ENCODE assay signal across 8 cellular contexts in genomic region chr7:149028346-149029109, GRCh38. TPM values are rescaled to one million over a fixed set of nuclear protein-coding genes. Genes with fewer than 3 reads are reported as not detected.
DNase-seq lines count a peak whose midpoint lies in the region; TF ChIP-seq lines count a peak whose summit lies in the region.

PDIA4 (minus strand) TSS chr7:149028505; CDS start chr7:149028408, 97 bp downstream.

- H3K9me3 ChIP-seq in neuron (ENCODE audit: low read length) (no peaks in the 10 kb centered on the region), subcutaneous abdominal adipose tissue (ENCODE audit: control insufficient read depth in 5 of 5, low read length in 5 of 5) (no peaks in the 10 kb centered on the region)

- DNase-seq in GM04504 (ENCODE audit: low read depth) (peak; percentile 98), HEK293T (ENCODE audit: extremely low spot score) (peak; percentile 100), MV-4-11 (lab: John Stamatoyannopoulos, UW) (peak; percentile 99), SK-MEL-5 (ENCODE audit: low read depth, low spot score) (peak; percentile 100), foreskin melanocyte (peak; percentile 99)
- peak; percentile 100 for DNase-seq in activated naive CD4-positive, alpha-beta T cell treated with Interleukin-2 at 50 U/mL for 16 hours

- peak within 1 kb of the TSS; percentile 92 for H3K4me3 ChIP-seq in neuron (ENCODE audit: low read length)
- peak within 1 kb of the TSS; percentile 57 to 84 (median 83) for H3K4me3 ChIP-seq in subcutaneous abdominal adipose tissue (ENCODE audit: low read depth in 1 of 5, low read length in 5 of 5)

- CTCF ChIA-PET in HEK293T (lab: Yijun Ruan, JAX) = interaction anchor here (0.7 to 1.4 kb wide), 4 partner anchors 21 to 123 kb away, joined by 3 to 6 read pairs (median 4); no protein-coding TSS in a partner anchor

- H3K36me3 ChIP-seq in neuron (ENCODE audit: insufficient read depth, low read length) = peaks cover 13% of the 10 kb centered on the region
- H3K36me3 ChIP-seq in subcutaneous abdominal adipose tissue (ENCODE audit: control insufficient read depth in 5 of 5, insufficient read depth in 5 of 5, low read length in 5 of 5) = no peaks in the 10 kb centered on the region

- peak within 1 kb of the TSS; percentile 71 to 89 (median 83) for H3K9ac ChIP-seq in subcutaneous abdominal adipose tissue (ENCODE audit: low read length in 5 of 5)

- H3K4me1 ChIP-seq in neuron (ENCODE audit: insufficient read depth, low read length) (peaks cover 12% of the 10 kb centered on the region), subcutaneous abdominal adipose tissue (ENCODE audit: control insufficient read depth in 5 of 5, insufficient read depth in 5 of 5, low read length in 5 of 5) (peaks cover 0 to 30% (median 26%) of the 10 kb centered on the region in 5 donors)

- no peaks in the 10 kb centered on the region for H3K27me3 ChIP-seq in neuron (ENCODE audit: insufficient read depth, low read length)
- H3K27me3 ChIP-seq in subcutaneous abdominal adipose tissue (ENCODE audit: control insufficient read depth in 5 of 5, insufficient read depth in 4 of 5, low read length in 5 of 5) = no peaks in the 10 kb centered on the region

- peak within 1 kb of the TSS; percentile 82 for H3K27ac ChIP-seq in subcutaneous abdominal adipose tissue (ENCODE audit: low read depth, low read length)

- peak within 1 kb of the TSS; percentile 97 for H2AFZ ChIP-seq in neuron (ENCODE audit: low read depth, low read length)

- in situ Hi-C loops in SK-MEL-5 (cut with HindIII; ENCODE audit: low pct_unique_long_range_greater_than_20kb, low sequenced_read_pairs) = no loop called here

- POLR2A ChIA-PET in HEK293T (lab: Yijun Ruan, JAX) = interaction anchor here (0.6 to 2.8 kb wide), 15 partner anchors 8 to 97 kb away, joined by 3 to 15 read pairs (median 4); no protein-coding TSS in a partner anchor

TF ChIP-seq in HEK293T, 16 proteins besides CTCF, POLR2A, EP300 and RAD21:
- TF ChIP-seq ZNF384 (IDR thresholded peaks at IDR 0.05) (no peak), NFRKB (IDR thresholded peaks at IDR 0.05) (no peak), HDGF (IDR thresholded peaks at IDR 0.05; ENCODE audit: borderline replicate concordance) (peak; percentile 90), SUZ12 (IDR thresholded peaks at IDR 0.05) (no peak), FOXA1 (IDR thresholded peaks at IDR 0.05) (no peak), CTBP1 (IDR thresholded peaks at IDR 0.05; ENCODE audit: borderline replicate concordance) (peak; percentile 35; the same call in 1 of the 2 replicates), SP1 (IDR thresholded peaks at IDR 0.05) (no peak), LEF1 (IDR thresholded peaks at IDR 0.05; ENCODE audit: borderline replicate concordance) (no peak; the same call in 1 of the 2 replicates), FOXK2 (IDR thresholded peaks at IDR 0.05) (no peak), TARDBP (IDR thresholded peaks at IDR 0.05) (no peak), FOXM1 (IDR thresholded peaks at IDR 0.05; ENCODE audit: borderline replicate concordance) (no peak), L3MBTL2 (conservative IDR thresholded peaks at IDR 0.05) (peak; percentile 99), PKNOX1 (IDR thresholded peaks at IDR 0.05) (peak; percentile 94)

RNA-seq across cellular contexts. Expression of gene PDIA4, which starts in this region (rescaled TPM):
- 384 and 385 TPM in 2 replicates for total RNA-seq in SK-MEL-5 (2014; rRNA removed; shearing (Covaris generic))
- 486 and 568 TPM in 2 replicates for polyA plus RNA-seq in SK-MEL-5 (2015; cell fraction: cytosol; rRNA removed)
- polyA plus RNA-seq in SK-MEL-5 (2015; cell fraction: nucleus; rRNA removed) = 104 and 207 TPM in 2 replicates

Comparison
In these comparisons a context has a peak if more than half of its experiments do, and no peak if none do; other contexts are left out.
1. Peak in every context shown above with its lines: DNase-seq, H3K4me3 ChIP-seq and H3K27ac ChIP-seq.